9 cellular contexts compared by ENCODE assay signal in genomic region chr1:16915627-16915973, GRCh38. TPM values are rescaled to one million over a fixed set of nuclear protein-coding genes. Genes with fewer than 3 reads are reported as not detected.
DNase-seq lines count a peak whose midpoint lies in the region; ATAC-seq and TF ChIP-seq lines count a peak whose summit lies in the region.
"Had no signal": no experiment of that assay in that cellular context is flagged by ENCODE, and none has a peak within 500 bp of the region (broad histone marks: within the 10 kb centered on the region; RNA-seq: fewer than 3 reads in every experiment).

No MANE protein-coding gene starts in this region.

- H3K18ac ChIP-seq in mesendoderm (ENCODE audit: low read length): no peak overlapping the region

- no CpG with 5 or more reads among the region's 4 CpGs for WGBS in mesendoderm (ENCODE audit: extremely low coverage, insufficient coverage, low lambda C conversion rate)
- 61 to 77% methylated on average over 4 of the region's 4 CpGs for WGBS in esophagus squamous epithelium, 2 donors

- no peaks in the 10 kb centered on the region for H3K27me3 Mint-ChIP-seq in CD4-positive, alpha-beta memory T cell
- H3K27me3 Mint-ChIP-seq in activated CD8-positive, alpha-beta T cell treated with anti-CD3 and anti-CD28 coated beads for 36 hours: no peaks in the 10 kb centered on the region
- H3K27me3 Mint-ChIP-seq in stimulated activated naive CD8-positive, alpha-beta T cell treated with anti-CD3 and anti-CD28 coated beads, Interleukin-15, amount 100 ng/mL, for 72 hours: no peaks in the 10 kb centered on the region

- no peak for ATAC-seq in activated CD8-positive, alpha-beta T cell treated with anti-CD3 and anti-CD28 coated beads for 36 hours
- no peak for ATAC-seq in HG03460 (IDR thresholded peaks at IDR 0.05; ENCODE audit: unreplicated experiment)
- no peak for ATAC-seq in stimulated activated naive CD8-positive, alpha-beta T cell treated with anti-CD3 and anti-CD28 coated beads, Interleukin-15, amount 100 ng/mL, for 72 hours
- no peak for ATAC-seq in HG02973 (IDR thresholded peaks at IDR 0.05; ENCODE audit: unreplicated experiment)

- no peaks in the 10 kb centered on the region for H3K27me3 ChIP-seq in CD4-positive, alpha-beta memory T cell (ENCODE audit: insufficient read depth, low read length)
- H3K27me3 ChIP-seq in mesendoderm (ENCODE audit: insufficient read depth, low read length, poor library complexity) (no peaks in the 10 kb centered on the region), esophagus squamous epithelium (no peaks in the 10 kb centered on the region)

- H3K4ac ChIP-seq in mesendoderm (ENCODE audit: low read depth, low read length): no peak overlapping the region

- in situ Hi-C loops in GM13977 (cut with MboI; ENCODE audit: low pct_unique_long_range_greater_than_20kb, low sequenced_read_pairs, unreplicated experiment): no loop called here

- H3K36me3 Mint-ChIP-seq in CD4-positive, alpha-beta memory T cell: no peaks in the 10 kb centered on the region
- no peaks in the 10 kb centered on the region for H3K36me3 Mint-ChIP-seq in activated CD8-positive, alpha-beta T cell treated with anti-CD3 and anti-CD28 coated beads for 36 hours (ENCODE audit: low read depth)

- H2BK15ac ChIP-seq in mesendoderm (replicated peaks; ENCODE audit: low read depth): no peak overlapping the region

- no peak overlapping the region for H3K4me3 ChIP-seq in CD4-positive, alpha-beta memory T cell (ENCODE audit: low read length in 2 of 2)
- H3K4me3 ChIP-seq in mesendoderm (ENCODE audit: low read length): no peak overlapping the region
- no peak overlapping the region for H3K4me3 ChIP-seq in esophagus squamous epithelium

- POLR2A ChIA-PET in CD4-positive, alpha-beta memory T cell (lab: Charles Lee; ENCODE audit: partially characterized antibody): interaction anchor here (0.6 to 4.0 kb wide), 3 partner anchors 10 to 17 kb away, joined by 3 to 67 read pairs (median 3); no protein-coding TSS in a partner anchor
- POLR2A ChIA-PET in activated CD8-positive, alpha-beta T cell treated with anti-CD3 and anti-CD28 coated beads for 36 hours (lab: Charles Lee): interaction anchor here (0.7 to 2.5 kb wide), 3 partner anchors 11 to 402 kb away, joined by 3 to 12 read pairs (median 3); partner anchors contain the start of gene RNU1-1

- intact Hi-C loops in CD4-positive, alpha-beta memory T cell (cut with micrococcal nuclease): no loop called here
- intact Hi-C loops in activated CD8-positive, alpha-beta T cell treated with anti-CD3 and anti-CD28 coated beads for 36 hours (cut with micrococcal nuclease): no loop called here
- intact Hi-C loops in esophagus squamous epithelium (cut with DNase I): no loop called here

- H3K27ac Mint-ChIP-seq in CD4-positive, alpha-beta memory T cell: peak overlapping the region in 6 of 7 donors; percentile 66 to 93 (median 90)
- H3K27ac Mint-ChIP-seq in activated CD8-positive, alpha-beta T cell treated with anti-CD3 and anti-CD28 coated beads for 36 hours: peak overlapping the region; percentile 73
- H3K27ac Mint-ChIP-seq in stimulated activated naive CD8-positive, alpha-beta T cell treated with anti-CD3 and anti-CD28 coated beads, Interleukin-15, amount 100 ng/mL, for 72 hours: peak overlapping the region in 1 of 2 donors; percentile 90

- H2AK5ac ChIP-seq in mesendoderm (ENCODE audit: low read length): no peak overlapping the region

- H2BK120ac ChIP-seq in mesendoderm (ENCODE audit: low read depth, low read length): no peak overlapping the region

- H3K4me1 ChIP-seq in CD4-positive, alpha-beta memory T cell (ENCODE audit: insufficient read depth, low read length): peaks cover 27% of the 10 kb centered on the region
- no peaks in the 10 kb centered on the region for H3K4me1 ChIP-seq in mesendoderm (ENCODE audit: control insufficient read depth, low read depth, low read length)
- H3K4me1 ChIP-seq in esophagus squamous epithelium: peaks cover 16 to 41% (median 17%) of the 10 kb centered on the region in 3 donors

- TF ChIP-seq CTCF in GM13977 (IDR thresholded peaks at IDR 0.05; ENCODE audit: extremely low read depth, insufficient read depth, missing control alignments) (no peak), esophagus squamous epithelium (IDR thresholded peaks at IDR 0.05) (peak in 1 of 6 experiments; percentile 10)
- no peak for TF ChIP-seq CTCF in activated CD8-positive, alpha-beta T cell treated with anti-CD3 and anti-CD28 coated beads for 36 hours (IDR thresholded peaks at IDR 0.05)

- H3K9ac ChIP-seq in mesendoderm (ENCODE audit: low read length): no peak overlapping the region

- no peaks in the 10 kb centered on the region for H3K79me1 ChIP-seq in mesendoderm (ENCODE audit: low read length)

- H3K23ac ChIP-seq in mesendoderm (ENCODE audit: low read length): no peak overlapping the region

- H3K9me3 ChIP-seq in CD4-positive, alpha-beta memory T cell (ENCODE audit: control insufficient read depth in 1 of 2, low read length in 2 of 2): no peaks in the 10 kb centered on the region
- H3K9me3 ChIP-seq in esophagus squamous epithelium: no peaks in the 10 kb centered on the region

- TF ChIP-seq POLR2A in esophagus squamous epithelium (IDR thresholded peaks at IDR 0.05): no peak

- no peaks in the 10 kb centered on the region for H3K36me3 ChIP-seq in CD4-positive, alpha-beta memory T cell (ENCODE audit: insufficient read depth, low read length)
- no peaks in the 10 kb centered on the region for H3K36me3 ChIP-seq in mesendoderm (ENCODE audit: control insufficient read depth, insufficient read depth, low read length)
- H3K36me3 ChIP-seq in esophagus squamous epithelium: no peaks in the 10 kb centered on the region

- H3K79me2 ChIP-seq in mesendoderm (ENCODE audit: control insufficient read depth, insufficient read depth, low read length): no peaks in the 10 kb centered on the region

- no peaks in the 10 kb centered on the region for H3K9me3 Mint-ChIP-seq in CD4-positive, alpha-beta memory T cell
- H3K9me3 Mint-ChIP-seq in activated CD8-positive, alpha-beta T cell treated with anti-CD3 and anti-CD28 coated beads for 36 hours: no peaks in the 10 kb centered on the region
- no peaks in the 10 kb centered on the region for H3K9me3 Mint-ChIP-seq in stimulated activated naive CD8-positive, alpha-beta T cell treated with anti-CD3 and anti-CD28 coated beads, Interleukin-15, amount 100 ng/mL, for 72 hours

- no peak overlapping the region for H3K56ac ChIP-seq in mesendoderm (ENCODE audit: low read length)

- no peak for DNase-seq in CD4-positive, alpha-beta memory T cell
- DNase-seq in GM13977 (ENCODE audit: low spot score): peak; percentile 13
- DNase-seq in activated CD8-positive, alpha-beta T cell treated with anti-CD3 and anti-CD28 coated beads for 36 hours: no peak
- peak; percentile 40 for DNase-seq in mesendoderm
- DNase-seq in esophagus squamous epithelium (lab: John Stamatoyannopoulos, UW): no peak
- no peak for DNase-seq in stimulated activated naive CD8-positive, alpha-beta T cell treated with anti-CD3 and anti-CD28 coated beads, Interleukin-15, amount 100 ng/mL, for 72 hours
- DNase-seq: activated naive CD4-positive, alpha-beta T cell treated with anti-CD3 and anti-CD28 coated beads, Interleukin-2, amount 50 U/mL, for 16 hours had no signal

- H2BK5ac ChIP-seq in mesendoderm (ENCODE audit: low read length): no peak overlapping the region

- CTCF ChIA-PET in CD4-positive, alpha-beta memory T cell (lab: Charles Lee; ENCODE audit: partially characterized antibody): interaction anchor here (0.6 to 1.0 kb wide), 2 partner anchors 15 to 197 kb away, joined by 3 to 4 read pairs; no protein-coding TSS in a partner anchor
- CTCF ChIA-PET in activated CD8-positive, alpha-beta T cell treated with anti-CD3 and anti-CD28 coated beads for 36 hours (lab: Charles Lee): no interaction called here

- no peak overlapping the region for H4K5ac ChIP-seq in mesendoderm (ENCODE audit: low read length)

- peak overlapping the region; percentile 83 to 92 (median 87) for H3K4me3 Mint-ChIP-seq in CD4-positive, alpha-beta memory T cell
- peak overlapping the region; percentile 87 for H3K4me3 Mint-ChIP-seq in activated CD8-positive, alpha-beta T cell treated with anti-CD3 and anti-CD28 coated beads for 36 hours
- peak overlapping the region in 1 of 2 donors; percentile 91 for H3K4me3 Mint-ChIP-seq in stimulated activated naive CD8-positive, alpha-beta T cell treated with anti-CD3 and anti-CD28 coated beads, Interleukin-15, amount 100 ng/mL, for 72 hours

- H3K4me1 Mint-ChIP-seq in CD4-positive, alpha-beta memory T cell: peaks cover 4 to 51% (median 36%) of the 10 kb centered on the region in 4 donors
- peaks cover 22% of the 10 kb centered on the region for H3K4me1 Mint-ChIP-seq in activated CD8-positive, alpha-beta T cell treated with anti-CD3 and anti-CD28 coated beads for 36 hours (ENCODE audit: low read depth)
- H3K4me1 Mint-ChIP-seq in stimulated activated naive CD8-positive, alpha-beta T cell treated with anti-CD3 and anti-CD28 coated beads, Interleukin-15, amount 100 ng/mL, for 72 hours: peaks cover 55% of the 10 kb centered on the region

- H4K8ac ChIP-seq in mesendoderm (ENCODE audit: low read depth, low read length): no peak overlapping the region

- no peak overlapping the region for H3K4me2 ChIP-seq in mesendoderm (ENCODE audit: low read length)

- H3K27ac ChIP-seq in CD4-positive, alpha-beta memory T cell (ENCODE audit: low read depth, low read length): no peak overlapping the region
- no peak overlapping the region for H3K27ac ChIP-seq in mesendoderm (ENCODE audit: low read depth, low read length)
- no peak overlapping the region for H3K27ac ChIP-seq in esophagus squamous epithelium

RNA-seq across cellular contexts. Expression of gene CROCC, which starts 6.1 kb away (rescaled TPM):
- 10 to 100 TPM; 84.9 to 91.7 TPM for total RNA-seq in CD4-positive, alpha-beta memory T cell
- polyA plus RNA-seq in CD4-positive, alpha-beta memory T cell: 1 to 10 TPM in 1 of 2 donors, under 1 TPM in 1; 0.77 to 8.4 TPM
- total RNA-seq in activated CD8-positive, alpha-beta T cell treated with anti-CD3 and anti-CD28 coated beads for 36 hours: 10 to 100 TPM; 27.7 to 28.5 TPM
- polyA plus RNA-seq in mesendoderm (2013, experiment 1 of 2): 10.7 TPM
- 10.0 TPM for polyA plus RNA-seq in mesendoderm (2013, experiment 2 of 2)
- 10 to 100 TPM in 3 of 4 donors, 1 to 10 TPM in 1; 8.5 to 43.1 (median 30.2) TPM for total RNA-seq in esophagus squamous epithelium

RNA-seq across cellular contexts. Expression of gene RNU1-2, which starts 19.8 kb away (rescaled TPM):
- total RNA-seq in CD4-positive, alpha-beta memory T cell: 1,000 to 10,000 TPM; 3,010 to 3,866 TPM
- polyA plus RNA-seq in CD4-positive, alpha-beta memory T cell: not detected
- 1,000 to 10,000 TPM in 1 of 2 experiments, 100 to 1,000 TPM in 1; 820 to 1,043 TPM for total RNA-seq in activated CD8-positive, alpha-beta T cell treated with anti-CD3 and anti-CD28 coated beads for 36 hours
- not detected for polyA plus RNA-seq in mesendoderm (2013, experiment 1 of 2)
- polyA plus RNA-seq in mesendoderm (2013, experiment 2 of 2): not detected
- total RNA-seq in esophagus squamous epithelium: under 1 TPM; under 0.01 TPM

Comparison
In these comparisons a context has a peak if more than half of its experiments do, and no peak if none do; other contexts are left out.
1. DNase-seq: peak in GM13977 (single experiment) and mesendoderm (single experiment); none in CD4-positive, alpha-beta memory T cell (0 of 5), activated CD8-positive, alpha-beta T cell treated with anti-CD3 and anti-CD28 coated beads for 36 hours (single experiment), esophagus squamous epithelium (single experiment) and stimulated activated naive CD8-positive, alpha-beta T cell treated with anti-CD3 and anti-CD28 coated beads, Interleukin-15, amount 100 ng/mL, for 72 hours (0 of 2).
2. RNA of gene RNU1-2, which starts 19.8 kb away (total RNA-seq): 3,010 to 3,866 TPM in CD4-positive, alpha-beta memory T cell and 820 to 1,043 TPM in activated CD8-positive, alpha-beta T cell treated with anti-CD3 and anti-CD28 coated beads for 36 hours; under 0.01 TPM in esophagus squamous epithelium; every median in the first group is over 100 times any median in the second.